Comparison of ENCODE assay signal across 24 cellular contexts in genomic region chr22:40235418-40235817, GRCh38. TPM values are rescaled to one million over a fixed set of nuclear protein-coding genes. Genes with fewer than 3 reads are reported as not detected.
A peak's percentile ranks its signal among the peaks of the same experiment; 100 is the strongest.
DNase-seq lines count a peak whose midpoint lies in the region; ATAC-seq and TF ChIP-seq lines count a peak whose summit lies in the region.
"Had no signal": no experiment of that assay in that cellular context is flagged by ENCODE, and none has a peak within 500 bp of the region (broad histone marks: within the 10 kb centered on the region; RNA-seq: fewer than 3 reads in every experiment).

No MANE protein-coding gene starts in this region.

- no peaks in the 10 kb centered on the region for H3K36me3 ChIP-seq in A673 (ENCODE audit: insufficient read depth, low read length, poor library complexity, severe bottlenecking)
- H3K36me3 ChIP-seq: SJCRH30, thoracic aorta had no signal

- no peaks in the 10 kb centered on the region for H3K27me3 ChIP-seq in A673 (replicated peaks; ENCODE audit: insufficient read depth, low read depth, low read length, poor library complexity)
- H3K27me3 ChIP-seq in CD4-positive, alpha-beta T cell (ENCODE audit: control insufficient read depth, insufficient read depth, low read length) = no peaks in the 10 kb centered on the region
- H3K27me3 ChIP-seq: ascending aorta, left lung, neural progenitor cell, SJCRH30 had no signal

- no peak overlapping the region for H3K27ac ChIP-seq in A673 (ENCODE audit: low read depth, low read length, poor library complexity, severe bottlenecking)
- H3K27ac ChIP-seq in CD4-positive, alpha-beta T cell (ENCODE audit: low read depth, low read length) = no peak overlapping the region
- H3K27ac ChIP-seq: ascending aorta, left lung, neural progenitor cell, SJCRH30, skin epidermis, thoracic aorta had no signal

- ATAC-seq in CD4-positive, alpha-beta T cell (ENCODE audit: poor library complexity) = no peak
- ATAC-seq: activated T-cell treated with anti-CD3 and anti-CD28 coated beads, Interleukin-2, amount 50 U/mL, for 72 hours; left lung; stimulated activated memory B cell treated with anti-CD40 and anti-IgM and Interleukin-4, amounts not matched to agents 10 μg/mL and 1 μg/mL and 100 μg/mL, for 72 hours; T-cell had no signal

- DNase-seq in A673 (ENCODE audit: low spot score) = peak; percentile 27
- no peak for DNase-seq in CD4-positive, alpha-beta T cell
- DNase-seq in NCI-H1092 treated with DMSO at 0.1 percent for 48 hours (lab: John Stamatoyannopoulos, UW) = peak; percentile 25
- peak; percentile 63 for DNase-seq in myocyte (ENCODE audit: low read depth)
- no peak for DNase-seq in NCI-H524 (lab: John Stamatoyannopoulos, UW)
- no peak for DNase-seq in stimulated activated CD4-positive, alpha-beta T cell treated with anti-CD3 and anti-CD28 coated beads, Interleukin-4, amount 100 ng/mL, for 4 hours
- DNase-seq in posterior cingulate gyrus = no peak
- DNase-seq in GDM1 (lab: John Stamatoyannopoulos, UW) = no peak
- DNase-seq: activated CD4-positive, alpha-beta T cell treated with anti-CD3 and anti-CD28 coated beads for 1 hour; activated naive CD4-positive, alpha-beta T cell treated with anti-CD3 and anti-CD28 coated beads, Interleukin-2, amount 50 U/mL, for 16 hours; activated T-cell treated with anti-CD3 and anti-CD28 coated beads, Interleukin-2, amount 50 U/mL, for 72 hours; IMR-90; left lung; NCI-H1694 treated with DMSO at 0.1 percent for 48 hours; NCI-H2227 treated with DMSO at 0.1 percent for 48 hours; stimulated activated CD4-positive, alpha-beta T cell treated with anti-CD3 and anti-CD28 coated beads, Interleukin-1b, Interleukin-23, amount 100 ng/mL, for 48 hours; T-cell had no signal

- H3K4me1 ChIP-seq in A673 (ENCODE audit: insufficient read depth, low read length, poor library complexity, severe bottlenecking) = peaks cover 40% of the 10 kb centered on the region

- H3K4me3 ChIP-seq in A673 (ENCODE audit: low read depth, low read length, poor library complexity, severe bottlenecking) = no peak overlapping the region
- H3K4me3 ChIP-seq: ascending aorta, left lung, neural progenitor cell, SJCRH30, skin epidermis, thoracic aorta had no signal

- no peaks in the 10 kb centered on the region for H3K9me3 Mint-ChIP-seq in CD4-positive, alpha-beta T cell
- H3K9me3 Mint-ChIP-seq: immature natural killer cell; neural progenitor cell; stimulated activated memory B cell treated with anti-CD40 and anti-IgM and Interleukin-4, amounts not matched to agents 10 μg/mL and 1 μg/mL and 100 μg/mL, for 72 hours; T-cell had no signal

- TF ChIP-seq CTCF in A673 (conservative IDR thresholded peaks at IDR 0.05; ENCODE audit: low read depth, low read length) = no peak
- TF ChIP-seq CTCF in CD4-positive, alpha-beta T cell (IDR thresholded peaks at IDR 0.05) = no peak

- no peaks in the 10 kb centered on the region for H3K9me3 ChIP-seq in A673 (ENCODE audit: low read depth, low read length, poor library complexity, severe bottlenecking)
- no peaks in the 10 kb centered on the region for H3K9me3 ChIP-seq in CD4-positive, alpha-beta T cell (ENCODE audit: control insufficient read depth, low read length)
- H3K9me3 ChIP-seq: ascending aorta, left lung, SJCRH30, thoracic aorta had no signal

- BruUV-seq in A673 (replicated peaks; lab: Mats Ljungman, UMichigan) = no TSS peak

- POLR2A ChIA-PET in A673 (lab: Charles Lee; ENCODE audit: low non-redundant PET) = interaction anchor here (0.6 kb wide), 1 partner anchor 416 kb away, joined by 3 read pairs; no protein-coding TSS in a partner anchor
- POLR2A ChIA-PET in CD4-positive, alpha-beta T cell (lab: Charles Lee) = no interaction called here

- intact Hi-C loops in A673 (cut with micrococcal nuclease; ENCODE audit: unreplicated experiment) = no loop called here
- intact Hi-C loops in CD4-positive, alpha-beta T cell (cut with DNase I, micrococcal nuclease) = no loop called here
- intact Hi-C loops in posterior cingulate gyrus (cut with DNase I) = no loop called here

- no peaks in the 10 kb centered on the region for H3K27me3 Mint-ChIP-seq in CD4-positive, alpha-beta T cell
- H3K27me3 Mint-ChIP-seq: stimulated activated memory B cell treated with anti-CD40 and anti-IgM and Interleukin-4, amounts not matched to agents 10 μg/mL and 1 μg/mL and 100 μg/mL, for 72 hours; T-cell had no signal

- peaks cover 75% of the 10 kb centered on the region for H3K4me1 Mint-ChIP-seq in CD4-positive, alpha-beta T cell (ENCODE audit: low read depth)

- H3K4me3 Mint-ChIP-seq in CD4-positive, alpha-beta T cell = no peak overlapping the region
- H3K4me3 Mint-ChIP-seq: activated T-cell treated with anti-CD3 and anti-CD28 coated beads, Interleukin-2, amount 50 U/mL, for 72 hours; neural progenitor cell; stimulated activated memory B cell treated with anti-CD40 and anti-IgM and Interleukin-4, amounts not matched to agents 10 μg/mL and 1 μg/mL and 100 μg/mL, for 72 hours; T-cell had no signal

- peaks cover 62% of the 10 kb centered on the region for H3K36me3 Mint-ChIP-seq in CD4-positive, alpha-beta T cell (ENCODE audit: low read depth)

- CTCF ChIA-PET in A673 (lab: Charles Lee) = no interaction called here
- CTCF ChIA-PET in CD4-positive, alpha-beta T cell (lab: Charles Lee) = no interaction called here

- peak overlapping the region; percentile 85 for H3K27ac Mint-ChIP-seq in CD4-positive, alpha-beta T cell
- H3K27ac Mint-ChIP-seq: activated T-cell treated with anti-CD3 and anti-CD28 coated beads, Interleukin-2, amount 50 U/mL, for 72 hours; neural progenitor cell had no signal

RNA-seq across cellular contexts. Expression of gene TNRC6B, which starts 57.7 kb away (rescaled TPM):
- total RNA-seq in A673 (2021) (52.2 and 56.6 TPM in 2 replicates), myocyte (27.4 and 34.7 TPM in 2 replicates)
- 100 to 1,000 TPM; 110 to 111 TPM for total RNA-seq in CD4-positive, alpha-beta T cell
- polyA plus RNA-seq in myocyte (2012) = 7.7 TPM

Comparison
In these comparisons a context has a peak if more than half of its experiments do, and no peak if none do; other contexts are left out.
1. DNase-seq: peak in A673 (single experiment), NCI-H1092 treated with DMSO at 0.1 percent for 48 hours (single experiment) and myocyte (single experiment); none in CD4-positive, alpha-beta T cell (0 of 10), NCI-H524 (0 of 2), stimulated activated CD4-positive, alpha-beta T cell treated with anti-CD3 and anti-CD28 coated beads, Interleukin-4, amount 100 ng/mL, for 4 hours (0 of 2), posterior cingulate gyrus (0 of 10) and GDM1 (single experiment).